In genomic region chr14:75434557-75435248, GRCh38 we compare ENCODE assay signal across 22 cellular contexts. TPM values are rescaled to one million over a fixed set of nuclear protein-coding genes. Genes with fewer than 3 reads are reported as not detected.
DNase-seq lines count a peak whose midpoint lies in the region; ATAC-seq and TF ChIP-seq lines count a peak whose summit lies in the region.
"Had no signal": no experiment of that assay in that cellular context is flagged by ENCODE, and none has a peak within 500 bp of the region (broad histone marks: within the 10 kb centered on the region; RNA-seq: fewer than 3 reads in every experiment).

No MANE protein-coding gene starts in this region.

- H3K4me3 ChIP-seq in BLaER1 treated with 17β-estradiol and CSF1 and Interleukin-3, amounts not matched to agents 10 nM and 100 nM, result peak overlapping the region in 2 of 10 experiments; percentile 8 to 18; a peak in 2 of 20 replicates
- H3K4me3 ChIP-seq in OCI-LY1 (ENCODE audit: low read depth, low read length, poor library complexity, severe bottlenecking) (no peak overlapping the region), hepatocyte (no peak overlapping the region), gastrocnemius medialis (no peak overlapping the region), uterus (no peak overlapping the region)
- H3K4me3 ChIP-seq: pancreas, stomach had no signal

- ATAC-seq in gastrocnemius medialis (no peak), GM21717 (IDR thresholded peaks at IDR 0.05; ENCODE audit: unreplicated experiment) (no peak)
- ATAC-seq: natural killer cell, Panc1, pancreas, right cardiac atrium had no signal

- peaks cover 68 to 81% (median 74%) of the 10 kb centered on the region in 10 experiments for H3K4me1 ChIP-seq in BLaER1 treated with 17β-estradiol and CSF1 and Interleukin-3, amounts not matched to agents 10 nM and 100 nM
- H3K4me1 ChIP-seq in OCI-LY1 (ENCODE audit: insufficient read depth, low read length, severe bottlenecking), result peaks cover 83% of the 10 kb centered on the region
- H3K4me1 ChIP-seq in hepatocyte (ENCODE audit: insufficient read depth), result peaks cover 37% of the 10 kb centered on the region
- H3K4me1 ChIP-seq in gastrocnemius medialis, result peaks cover 61 to 78% of the 10 kb centered on the region in 2 donors
- H3K4me1 ChIP-seq in uterus, result peaks cover 0 to 15% of the 10 kb centered on the region in 2 donors

- no peaks in the 10 kb centered on the region for H3F3A ChIP-seq in OCI-LY1 (ENCODE audit: insufficient read depth, low read length)

- intact Hi-C loops in gastrocnemius medialis (cut with DNase I; ENCODE audit: low total_unique reads), result loop anchor here (5.0 kb wide), 1 partner anchor 128 kb away; no protein-coding TSS in a partner anchor
- intact Hi-C loops in uterus (cut with DNase I; ENCODE audit: low total_unique reads), result no loop called here

- H3K79me2 ChIP-seq in OCI-LY1 (ENCODE audit: insufficient read depth, low read length), result peaks cover 12% of the 10 kb centered on the region
- peaks cover 80% of the 10 kb centered on the region for H3K79me2 ChIP-seq in hepatocyte

- in situ Hi-C loops in gastrocnemius medialis (cut with MboI; ENCODE audit: low sequenced_read_pairs in 4 of 4), result no loop called here

- peaks cover 27 to 82% (median 47%) of the 10 kb centered on the region in 11 experiments for H3K36me3 ChIP-seq in BLaER1 treated with 17β-estradiol and CSF1 and Interleukin-3, amounts not matched to agents 10 nM and 100 nM
- H3K36me3 ChIP-seq in OCI-LY1 (ENCODE audit: insufficient read depth, low read length), result peaks cover 67% of the 10 kb centered on the region
- no peaks in the 10 kb centered on the region for H3K36me3 ChIP-seq in hepatocyte (replicated peaks; ENCODE audit: insufficient read depth, low read depth)
- peaks cover 0 to 48% of the 10 kb centered on the region in 2 donors for H3K36me3 ChIP-seq in gastrocnemius medialis
- no peaks in the 10 kb centered on the region for H3K36me3 ChIP-seq in uterus

- H3K27me3 ChIP-seq in BLaER1 treated with 17β-estradiol and CSF1 and Interleukin-3, amounts not matched to agents 10 nM and 100 nM, result no peaks in the 10 kb centered on the region
- no peaks in the 10 kb centered on the region for H3K27me3 ChIP-seq in OCI-LY1 (ENCODE audit: insufficient read depth, low read length)
- no peaks in the 10 kb centered on the region for H3K27me3 ChIP-seq in hepatocyte
- H3K27me3 ChIP-seq in gastrocnemius medialis, result no peaks in the 10 kb centered on the region
- H3K27me3 ChIP-seq in uterus, result no peaks in the 10 kb centered on the region
- H3K27me3 ChIP-seq: pancreas, stomach had no signal

- H3K27ac ChIP-seq in BLaER1 treated with 17β-estradiol and CSF1 and Interleukin-3, amounts not matched to agents 10 nM and 100 nM, result peak overlapping the region in 7 of 11 experiments; percentile 21 to 62 (median 42); a peak in 11 of 22 replicates
- H3K27ac ChIP-seq in OCI-LY1 (ENCODE audit: low read depth, low read length, poor library complexity, severe bottlenecking), result peak overlapping the region; percentile 94
- peak overlapping the region; percentile 64 for H3K27ac ChIP-seq in hepatocyte
- peak overlapping the region in 3 of 4 donors; percentile 21 to 87 (median 62) for H3K27ac ChIP-seq in gastrocnemius medialis
- H3K27ac ChIP-seq in uterus, result no peak overlapping the region
- H3K27ac ChIP-seq: C4-2B, pancreas had no signal

- no peak for TF ChIP-seq CTCF in OCI-LY1 (IDR thresholded peaks at IDR 0.05; ENCODE audit: low read length)
- no peak for TF ChIP-seq CTCF in hepatocyte (IDR thresholded peaks at IDR 0.05; ENCODE audit: poor library complexity)
- TF ChIP-seq CTCF in gastrocnemius medialis (IDR thresholded peaks at IDR 0.05 in 4 of 5, conservative IDR thresholded peaks at IDR 0.05 in 1 of 5), result no peak
- no peak for TF ChIP-seq CTCF in uterus (IDR thresholded peaks at IDR 0.05)

- TF ChIP-seq POLR2A in gastrocnemius medialis (IDR thresholded peaks at IDR 0.05) (no peak), uterus (IDR thresholded peaks at IDR 0.05) (no peak)

- H3K9ac ChIP-seq in BLaER1 treated with 17β-estradiol and CSF1 and Interleukin-3, amounts not matched to agents 10 nM and 100 nM, result peak overlapping the region in 5 of 11 experiments; percentile 11 to 53 (median 14); a peak in 6 of 22 replicates
- no peak overlapping the region; the same call in 1 of the 2 replicates for H3K9ac ChIP-seq in OCI-LY1 (ENCODE audit: low read length)

- no peaks in the 10 kb centered on the region for H3K9me3 ChIP-seq in BLaER1 treated with 17β-estradiol and CSF1 and Interleukin-3, amounts not matched to agents 10 nM and 100 nM (replicated peaks in 1 of 11)
- H3K9me3 ChIP-seq in OCI-LY1 (ENCODE audit: low read length) (no peaks in the 10 kb centered on the region), hepatocyte (ENCODE audit: low read depth) (no peaks in the 10 kb centered on the region), gastrocnemius medialis (no peaks in the 10 kb centered on the region), uterus (no peaks in the 10 kb centered on the region)
- H3K9me3 ChIP-seq: pancreas, stomach had no signal

- H2AFZ ChIP-seq in OCI-LY1 (ENCODE audit: low read length) (no peak overlapping the region), hepatocyte (no peak overlapping the region)

- no peak for DNase-seq in hepatocyte (ENCODE audit: low spot score)
- DNase-seq in gastrocnemius medialis, result no peak
- no peak for DNase-seq in uterus
- DNase-seq in GF-D8 (lab: John Stamatoyannopoulos, UW), result no peak
- no peak for DNase-seq in NCI-H1694 (lab: John Stamatoyannopoulos, UW)
- DNase-seq: ACHN; activated CD4-positive, alpha-beta memory T cell treated with anti-CD3 and anti-CD28 coated beads, Interleukin-2, amount 10 ng/mL, durations not matched to agents 7 days and 5 days; activated CD4-positive, CD25-positive, alpha-beta regulatory T cell treated with anti-CD3 and anti-CD28 coated beads, Interleukin-2, amount 50 U/mL, for 72 hours; natural killer cell; NCI-H1105 treated with DMSO at 0.1 percent for 48 hours; NCI-H2081 treated with DMSO at 0.1 percent for 48 hours; NCI-H446 treated with DMSO at 0.1 percent for 48 hours; pancreas; right cardiac atrium; SIG-M5; stimulated activated CD4-positive, alpha-beta T cell treated with anti-CD3 and anti-CD28 coated beads, Interleukin-15, amount 100 ng/mL, for 24 hours; stomach had no signal

- peak overlapping the region; percentile 67 to 83 (median 74) for H3K4me2 ChIP-seq in BLaER1 treated with 17β-estradiol and CSF1 and Interleukin-3, amounts not matched to agents 10 nM and 100 nM
- H3K4me2 ChIP-seq in OCI-LY1 (ENCODE audit: low read length), result peak overlapping the region; percentile 44; the same call in 1 of the 2 replicates
- peak overlapping the region; percentile 38 for H3K4me2 ChIP-seq in hepatocyte

- H3K9me2 ChIP-seq in OCI-LY1 (ENCODE audit: low read depth, low read length), result no peaks in the 10 kb centered on the region
- H3K9me2 ChIP-seq in hepatocyte (replicated peaks; ENCODE audit: insufficient read depth), result no peaks in the 10 kb centered on the region

- peaks cover 22 to 100% (median 69%) of the 10 kb centered on the region in 11 experiments; a peak in 20 of 22 replicates for H4K20me1 ChIP-seq in BLaER1 treated with 17β-estradiol and CSF1 and Interleukin-3, amounts not matched to agents 10 nM and 100 nM
- H4K20me1 ChIP-seq in OCI-LY1 (ENCODE audit: insufficient read depth, low read length) (no peaks in the 10 kb centered on the region), hepatocyte (ENCODE audit: insufficient read depth, poor library complexity, severe bottlenecking) (peaks cover 67% of the 10 kb centered on the region)

- 61% methylated on average over 12 of the region's 12 CpGs for WGBS in hepatocyte (ENCODE audit: low lambda C conversion rate, missing lambda C conversion rate)

RNA-seq across cellular contexts. Expression of gene JDP2, which starts 6.9 kb away (rescaled TPM):
- total RNA-seq in hepatocyte, result 68.9 and 89.0 TPM in 2 replicates
- polyA plus RNA-seq in hepatocyte, result 79.9 and 85.4 TPM in 2 replicates
- total RNA-seq in gastrocnemius medialis, result 10 to 100 TPM; 17.3 to 80.2 (median 31.7) TPM
- 10 to 100 TPM; 32.9 to 86.8 (median 50.1) TPM for total RNA-seq in uterus

Comparison
In these comparisons a context has a peak if more than half of its experiments do, and no peak if none do; other contexts are left out.
1. H3K27ac ChIP-seq: peak in BLaER1 treated with 17β-estradiol and CSF1 and Interleukin-3, amounts not matched to agents 10 nM and 100 nM (7 of 11), OCI-LY1 (single experiment), hepatocyte (single experiment) and gastrocnemius medialis (3 of 4); none in uterus (0 of 2).
2. Peak in every context shown above with its lines, with median percentiles within 50 percentile points of each other: H3K4me2 ChIP-seq.